In the genomic region with DNA sequence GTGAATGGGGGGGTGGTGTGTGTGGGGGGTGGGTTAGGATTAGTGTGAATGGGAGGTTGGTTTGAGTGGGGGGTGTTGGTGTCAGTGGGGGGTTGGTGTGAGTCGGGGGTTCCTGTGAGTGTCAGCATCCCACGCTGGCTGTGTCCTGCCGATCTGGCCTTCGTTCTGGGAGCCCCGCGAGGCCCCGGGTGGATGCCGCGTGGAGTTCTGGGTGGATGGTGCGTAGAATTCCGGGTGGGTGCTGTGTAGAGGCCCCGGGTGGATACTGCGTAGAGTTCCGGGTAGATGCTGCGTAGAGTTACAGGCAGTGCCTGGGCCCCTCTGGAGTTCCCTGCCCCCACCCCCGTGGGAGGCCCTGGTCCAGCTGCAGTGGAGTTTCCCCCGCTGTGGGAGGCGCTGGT, we compare ENCODE assay signal across 14 cellular contexts.
"Had no signal": no experiment of that assay in that cellular context is flagged by ENCODE, and none has a peak within 500 bp of the region (broad histone marks: within the 10 kb centered on the region; RNA-seq: fewer than 3 reads in every experiment).

No MANE protein-coding gene starts in this region.

- H3K36me3 Mint-ChIP-seq: activated CD8-positive, alpha-beta memory T cell treated with anti-CD3 and anti-CD28 coated beads, Interleukin-2, amount 10 ng/mL, durations not matched to agents 7 days and 5 days; activated naive CD8-positive, alpha-beta T cell; neural progenitor cell had no signal

- H3K27ac ChIP-seq: esophagus muscularis mucosa, neural progenitor cell, parathyroid adenoma had no signal

- H3K4me1 ChIP-seq: neural progenitor cell, parathyroid adenoma had no signal

- H3K27me3 ChIP-seq: esophagus muscularis mucosa, neural progenitor cell had no signal

- H3K36me3 ChIP-seq: neural progenitor cell had no signal

- H3K4me3 Mint-ChIP-seq: activated CD8-positive, alpha-beta memory T cell treated with anti-CD3 and anti-CD28 coated beads, Interleukin-2, amount 10 ng/mL, durations not matched to agents 7 days and 5 days; activated naive CD8-positive, alpha-beta T cell; activated T-cell treated with anti-CD3 and anti-CD28 coated beads, Interleukin-2, amount 50 U/mL, for 24 hours; neural progenitor cell; T-helper 2 cell treated with Interferon-gamma antibody and Interleukin-4, amounts not matched to agents 5 μg/mL and 100 μg/mL, for 36 hours had no signal

- DNase-seq: activated CD4-positive, alpha-beta T cell treated with anti-CD3 and anti-CD28 coated beads for 1 hour; activated CD4-positive, alpha-beta T cell treated with anti-CD3 and anti-CD28 coated beads, Interleukin-2, amount 50 U/mL, for 48 hours; activated CD8-positive, alpha-beta memory T cell treated with anti-CD3 and anti-CD28 coated beads, Interleukin-2, amount 10 ng/mL, durations not matched to agents 7 days and 5 days; activated effector memory CD4-positive, alpha-beta T cell treated with Interleukin-2 at 50 U/mL for 16 hours; activated T-cell treated with anti-CD3 and anti-CD28 coated beads, Interleukin-2, amount 50 U/mL, for 24 hours; mesenchymal stem cell; stimulated activated CD4-positive, alpha-beta T cell treated with anti-CD3 and anti-CD28 coated beads, Interleukin-1b, Interleukin-23, amount 100 ng/mL, for 48 hours; stimulated activated naive CD8-positive, alpha-beta T cell treated with anti-CD3 and anti-CD28 coated beads, Interleukin-15, Interleukin-2, amounts not matched to agents 100 U/mL and 50 U/mL, for 24 hours had no signal

- H3K9me3 ChIP-seq: esophagus muscularis mucosa had no signal

- H3K27me3 Mint-ChIP-seq: activated CD8-positive, alpha-beta memory T cell treated with anti-CD3 and anti-CD28 coated beads, Interleukin-2, amount 10 ng/mL, durations not matched to agents 7 days and 5 days; activated naive CD8-positive, alpha-beta T cell; activated T-cell treated with anti-CD3 and anti-CD28 coated beads, Interleukin-2, amount 50 U/mL, for 24 hours had no signal

- H3K9me3 Mint-ChIP-seq: activated T-cell treated with anti-CD3 and anti-CD28 coated beads, Interleukin-2, amount 50 U/mL, for 24 hours; neural progenitor cell; T-helper 2 cell treated with Interferon-gamma antibody and Interleukin-4, amounts not matched to agents 5 μg/mL and 100 μg/mL, for 36 hours had no signal

- H3K4me3 ChIP-seq: neural progenitor cell, smooth muscle cell had no signal

- H3K27ac Mint-ChIP-seq: activated CD8-positive, alpha-beta memory T cell treated with anti-CD3 and anti-CD28 coated beads, Interleukin-2, amount 10 ng/mL, durations not matched to agents 7 days and 5 days; activated naive CD8-positive, alpha-beta T cell; activated T-cell treated with anti-CD3 and anti-CD28 coated beads, Interleukin-2, amount 50 U/mL, for 24 hours; neural progenitor cell; T-helper 2 cell treated with Interferon-gamma antibody and Interleukin-4, amounts not matched to agents 5 μg/mL and 100 μg/mL, for 36 hours had no signal

- H3K4me1 Mint-ChIP-seq: activated CD8-positive, alpha-beta memory T cell treated with anti-CD3 and anti-CD28 coated beads, Interleukin-2, amount 10 ng/mL, durations not matched to agents 7 days and 5 days; neural progenitor cell had no signal
